In genomic region chr9:35801328-35802128, GRCh38 we compare ENCODE assay signal across 19 cellular contexts. TPM values are rescaled to one million over a fixed set of nuclear protein-coding genes. Genes with fewer than 3 reads are reported as not detected.
DNase-seq lines count a peak whose midpoint lies in the region; ATAC-seq and TF ChIP-seq lines count a peak whose summit lies in the region.
"Had no signal": no experiment of that assay in that cellular context is flagged by ENCODE, and none has a peak within 500 bp of the region (broad histone marks: within the 10 kb centered on the region; RNA-seq: fewer than 3 reads in every experiment).

No MANE protein-coding gene starts in this region.

- peaks cover 23% of the 10 kb centered on the region for H3K4me1 Mint-ChIP-seq in activated T-cell treated with anti-CD3 and anti-CD28 coated beads, Interleukin-2, amount 50 U/mL, for 24 hours (ENCODE audit: low read depth)
- H3K4me1 Mint-ChIP-seq in activated T-cell treated with anti-CD3 and anti-CD28 coated beads, Interleukin-2, amount 50 U/mL, for 4 hours (ENCODE audit: low read depth) = peaks cover 14% of the 10 kb centered on the region
- peaks cover 23% of the 10 kb centered on the region for H3K4me1 Mint-ChIP-seq in glutamatergic neuron (ENCODE audit: low read depth, unreplicated experiment)

- no peak overlapping the region for H3K27ac ChIP-seq in psoas muscle
- H3K27ac ChIP-seq: Peyer's patch had no signal

- peak overlapping the region; percentile 5 for H3K27ac Mint-ChIP-seq in activated T-cell treated with anti-CD3 and anti-CD28 coated beads, Interleukin-2, amount 50 U/mL, for 24 hours
- no peak overlapping the region for H3K27ac Mint-ChIP-seq in glutamatergic neuron (ENCODE audit: unreplicated experiment)

- peaks cover 57% of the 10 kb centered on the region for H3K36me3 Mint-ChIP-seq in activated T-cell treated with anti-CD3 and anti-CD28 coated beads, Interleukin-2, amount 50 U/mL, for 24 hours (ENCODE audit: low read depth)
- peaks cover 29% of the 10 kb centered on the region for H3K36me3 Mint-ChIP-seq in activated T-cell treated with anti-CD3 and anti-CD28 coated beads, Interleukin-2, amount 50 U/mL, for 4 hours (ENCODE audit: insufficient read depth)
- H3K36me3 Mint-ChIP-seq in glutamatergic neuron (ENCODE audit: unreplicated experiment) = peaks cover 14% of the 10 kb centered on the region

- DNase-seq in activated T-cell treated with anti-CD3 and anti-CD28 coated beads, Interleukin-2, amount 50 U/mL, for 24 hours = no peak
- no peak for DNase-seq in activated T-cell treated with anti-CD3 and anti-CD28 coated beads, Interleukin-2, amount 50 U/mL, for 4 hours
- DNase-seq in glutamatergic neuron = no peak
- no peak for DNase-seq in psoas muscle
- no peak for DNase-seq in OCI-M2 (lab: John Stamatoyannopoulos, UW; ENCODE audit: unreplicated experiment)
- no peak for DNase-seq in COR-L47 (lab: John Stamatoyannopoulos, UW)
- DNase-seq: 8988T; BE2C; CD4-positive, alpha-beta memory T cell; DMS79; KG1; NCI-H1436; NCI-H2029 treated with DMSO at 0.1 percent for 48 hours; NCI-H510A treated with DMSO at 0.1 percent for 48 hours; NCI-H82; Peyer's patch had no signal

- H3K27me3 Mint-ChIP-seq in activated T-cell treated with anti-CD3 and anti-CD28 coated beads, Interleukin-2, amount 50 U/mL, for 24 hours = no peaks in the 10 kb centered on the region
- no peaks in the 10 kb centered on the region for H3K27me3 Mint-ChIP-seq in activated T-cell treated with anti-CD3 and anti-CD28 coated beads, Interleukin-2, amount 50 U/mL, for 4 hours (ENCODE audit: low read depth)
- peaks cover 8% of the 10 kb centered on the region for H3K27me3 Mint-ChIP-seq in glutamatergic neuron (ENCODE audit: unreplicated experiment)
- H3K27me3 Mint-ChIP-seq: CD4-positive, alpha-beta memory T cell had no signal

- H3K4me1 ChIP-seq in psoas muscle = peaks cover 7% of the 10 kb centered on the region
- H3K4me1 ChIP-seq: Peyer's patch had no signal

- TF ChIP-seq CTCF in glutamatergic neuron (IDR thresholded peaks at IDR 0.05; ENCODE audit: partially characterized antibody, unreplicated experiment) (no peak), psoas muscle (IDR thresholded peaks at IDR 0.05) (no peak)

- no peaks in the 10 kb centered on the region for H3K27me3 ChIP-seq in psoas muscle (ENCODE audit: insufficient read depth in 3 of 3, low read length in 2 of 3)
- H3K27me3 ChIP-seq: BE2C, Peyer's patch had no signal

- no peak overlapping the region for H3K4me3 Mint-ChIP-seq in activated T-cell treated with anti-CD3 and anti-CD28 coated beads, Interleukin-2, amount 50 U/mL, for 24 hours
- H3K4me3 Mint-ChIP-seq in activated T-cell treated with anti-CD3 and anti-CD28 coated beads, Interleukin-2, amount 50 U/mL, for 4 hours = no peak overlapping the region
- H3K4me3 Mint-ChIP-seq in glutamatergic neuron (ENCODE audit: unreplicated experiment) = peak overlapping the region; percentile 44
- H3K4me3 Mint-ChIP-seq: CD4-positive, alpha-beta memory T cell had no signal

- no peaks in the 10 kb centered on the region for H3K9me3 Mint-ChIP-seq in activated T-cell treated with anti-CD3 and anti-CD28 coated beads, Interleukin-2, amount 50 U/mL, for 24 hours
- no peaks in the 10 kb centered on the region for H3K9me3 Mint-ChIP-seq in activated T-cell treated with anti-CD3 and anti-CD28 coated beads, Interleukin-2, amount 50 U/mL, for 4 hours
- H3K9me3 Mint-ChIP-seq in glutamatergic neuron (ENCODE audit: unreplicated experiment) = peaks cover 4% of the 10 kb centered on the region
- H3K9me3 Mint-ChIP-seq: CD4-positive, alpha-beta memory T cell had no signal

- no peaks in the 10 kb centered on the region for H3K9me3 ChIP-seq in psoas muscle
- H3K9me3 ChIP-seq: BE2C, Peyer's patch had no signal

- peaks cover 3 to 63% of the 10 kb centered on the region in 2 donors for H3K36me3 ChIP-seq in psoas muscle (ENCODE audit: insufficient read depth in 1 of 2, low read depth in 1 of 2)

- no peak overlapping the region for H3K4me3 ChIP-seq in psoas muscle
- H3K4me3 ChIP-seq: Peyer's patch had no signal

- 63 to 64% (median 63%) methylated on average over 13 of the region's 13 CpGs for WGBS in psoas muscle, 3 donors

- intact Hi-C loops in psoas muscle (cut with DNase I) = no loop called here

- no peak for ATAC-seq in activated T-cell treated with anti-CD3 and anti-CD28 coated beads, Interleukin-2, amount 50 U/mL, for 4 hours
- peak; percentile 57 to 79 (median 67) for ATAC-seq in psoas muscle
- ATAC-seq: Right ventricle myocardium inferior had no signal

RNA-seq across cellular contexts. Expression of gene NPR2, which starts 10.1 kb away (rescaled TPM):
- 1 to 10 TPM; 4.4 to 5.3 (median 5.2) TPM for total RNA-seq in activated T-cell treated with anti-CD3 and anti-CD28 coated beads, Interleukin-2, amount 50 U/mL, for 4 hours
- total RNA-seq in glutamatergic neuron (ENCODE audit: unreplicated experiment) (357 TPM), psoas muscle (10 to 100 TPM; 14.7 to 28.4 (median 18.3) TPM)
- polyA plus RNA-seq in psoas muscle = 10 to 100 TPM in 1 of 3 donors, 1 to 10 TPM in 2; 8.7 to 27.2 (median 9.2) TPM

RNA-seq across cellular contexts. Expression of gene SPAG8, which starts 10.5 kb away (rescaled TPM):
- under 1 TPM; 0.27 to 0.48 (median 0.40) TPM for total RNA-seq in activated T-cell treated with anti-CD3 and anti-CD28 coated beads, Interleukin-2, amount 50 U/mL, for 4 hours
- not detected for total RNA-seq in glutamatergic neuron (ENCODE audit: unreplicated experiment)
- 1 to 10 TPM in 1 of 4 donors, under 1 TPM in 3; 0.39 to 1.3 (median 0.94) TPM for total RNA-seq in psoas muscle
- polyA plus RNA-seq in psoas muscle = 1 to 10 TPM in 1 of 3 donors, under 1 TPM in 2; 0.25 to 1.2 (median 0.56) TPM

RNA-seq across cellular contexts. Expression of gene HINT2, which starts 13.3 kb away (rescaled TPM):
- total RNA-seq in activated T-cell treated with anti-CD3 and anti-CD28 coated beads, Interleukin-2, amount 50 U/mL, for 4 hours = 10 to 100 TPM; 28.7 to 31.9 (median 30.0) TPM
- total RNA-seq in glutamatergic neuron (ENCODE audit: unreplicated experiment) (48.1 TPM), psoas muscle (10 to 100 TPM; 36.5 to 53.9 (median 42.3) TPM)
- polyA plus RNA-seq in psoas muscle = 10 to 100 TPM; 43.8 to 64.7 (median 48.1) TPM

RNA-seq across cellular contexts. Expression of gene FAM221B, which starts 27.0 kb away (rescaled TPM):
- total RNA-seq in activated T-cell treated with anti-CD3 and anti-CD28 coated beads, Interleukin-2, amount 50 U/mL, for 4 hours = not detected
- total RNA-seq in glutamatergic neuron (ENCODE audit: unreplicated experiment) = not detected
- total RNA-seq in psoas muscle = not detected
- not detected for polyA plus RNA-seq in psoas muscle
- total RNA-seq: CD4-positive, alpha-beta memory T cell; H1; M059J; Peyer's patch; Right ventricle myocardium inferior had no signal
- polyA plus RNA-seq: CD4-positive, alpha-beta memory T cell; H1 had no signal

RNA-seq across cellular contexts. Expression of gene TMEM8B, which starts 27.5 kb away (rescaled TPM):
- 1 to 10 TPM; 1.5 to 1.9 (median 1.8) TPM for total RNA-seq in activated T-cell treated with anti-CD3 and anti-CD28 coated beads, Interleukin-2, amount 50 U/mL, for 4 hours
- 44.4 TPM for total RNA-seq in glutamatergic neuron (ENCODE audit: unreplicated experiment)
- 10 to 100 TPM in 2 of 4 donors, 1 to 10 TPM in 2; 8.9 to 18.5 (median 11.6) TPM for total RNA-seq in psoas muscle
- polyA plus RNA-seq in psoas muscle = 1 to 10 TPM; 2.8 to 5.9 (median 3.9) TPM

Comparison
In these comparisons a context has a peak if more than half of its experiments do, and no peak if none do; other contexts are left out.
1. ATAC-seq: peak in psoas muscle (4 of 4); none in activated T-cell treated with anti-CD3 and anti-CD28 coated beads, Interleukin-2, amount 50 U/mL, for 4 hours (0 of 2).
2. RNA of gene NPR2, which starts 10.1 kb away (total RNA-seq): 357 TPM in glutamatergic neuron (single experiment); 14.7 to 28.4 TPM in psoas muscle and 4.4 to 5.3 TPM in activated T-cell treated with anti-CD3 and anti-CD28 coated beads, Interleukin-2, amount 50 U/mL, for 4 hours; every median in the first group is over 10 times any median in the second.